16 cellular contexts compared by ENCODE assay signal in the genomic region with DNA sequence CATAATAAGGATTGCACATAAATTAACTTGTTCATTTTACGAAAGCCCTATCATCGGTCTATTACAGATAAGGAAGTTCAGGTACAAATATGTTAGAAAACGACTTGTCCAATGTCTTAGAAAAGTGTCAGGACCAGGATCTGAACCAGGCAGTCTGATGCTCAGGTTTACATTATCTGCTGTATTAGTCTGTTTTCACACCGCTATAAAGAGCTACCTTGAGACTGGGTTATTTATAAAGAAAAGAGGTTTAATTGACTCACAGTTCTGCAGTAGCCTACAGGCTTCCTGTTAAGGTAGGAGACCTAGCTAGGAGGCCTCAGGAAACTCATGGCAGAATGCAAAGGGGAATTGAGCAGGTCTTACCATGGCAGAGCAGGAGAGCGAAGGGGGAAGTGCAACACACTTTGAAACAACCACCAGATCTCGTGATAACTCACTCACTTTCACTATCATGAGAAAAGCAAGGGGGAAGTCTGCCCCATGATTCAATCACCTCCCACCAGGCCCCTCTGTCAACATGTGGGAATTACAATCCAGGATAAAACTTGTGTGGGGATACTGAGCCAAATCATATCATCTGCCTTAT. TPM values are rescaled to one million over a fixed set of nuclear protein-coding genes. Genes with fewer than 3 reads are reported as not detected.
A peak's percentile ranks its signal among the peaks of the same experiment; 100 is the strongest.
DNase-seq lines count a peak whose midpoint lies in the region; ATAC-seq, FAIRE-seq and TF ChIP-seq lines count a peak whose summit lies in the region.
"Had no signal": no experiment of that assay in that cellular context is flagged by ENCODE, and none has a peak within 500 bp of the region (broad histone marks: within the 10 kb centered on the region; RNA-seq: fewer than 3 reads in every experiment).

No MANE protein-coding gene starts in this region.

- H3K4me3 ChIP-seq in K562 (no peak overlapping the region), uterus (no peak overlapping the region)
- H3K4me3 ChIP-seq: psoas muscle had no signal

- 39% methylated on average over 6 of the region's 6 CpGs for WGBS in K562 (ENCODE audit: insufficient coverage, low coverage, missing lambda C conversion rate)

- BruUV-seq in K562 (replicated peaks; lab: Mats Ljungman, UMichigan), result no TSS peak

- no peaks in the 10 kb centered on the region for H3K27me3 Mint-ChIP-seq in mesothelial cell of epicardium (ENCODE audit: low read depth)
- H3K27me3 Mint-ChIP-seq in glutamatergic neuron (ENCODE audit: unreplicated experiment), result no peaks in the 10 kb centered on the region
- no peaks in the 10 kb centered on the region for H3K27me3 Mint-ChIP-seq in type B pancreatic cell

- DNase-seq in MV-4-11 (lab: John Stamatoyannopoulos, UW) (peak; percentile 72), K562 (ENCODE audit: extremely low read depth in 1 of 4, low spot score in 3 of 4) (no peak), mesothelial cell of epicardium (ENCODE audit: low spot score in 2 of 2, unreplicated experiment in 2 of 2) (no peak), uterus (no peak), glutamatergic neuron (no peak), type B pancreatic cell (ENCODE audit: extremely low spot score, unreplicated experiment) (no peak)
- DNase-seq: activated naive CD4-positive, alpha-beta T cell treated with anti-CD3 and anti-CD28 coated beads for 36 hours; brain microvascular endothelial cell; Calu3; effector CD4-positive, alpha-beta T cell; HFFc6; Karpas-422; NCI-H2107; psoas muscle had no signal

- H3K9me3 ChIP-seq in K562 (replicated peaks; ENCODE audit: control insufficient read depth, insufficient read depth, low read depth, low read length), result no peaks in the 10 kb centered on the region
- H3K9me3 ChIP-seq in uterus, result no peaks in the 10 kb centered on the region
- H3K9me3 ChIP-seq: psoas muscle had no signal

- POLR2A ChIA-PET in K562 (lab: Yijun Ruan, JAX), result no interaction called here

- TF ChIP-seq POLR2A in K562 (conservative IDR thresholded peaks at IDR 0.05) (no peak), uterus (IDR thresholded peaks at IDR 0.05) (no peak)

- FAIRE-seq in K562 (lab: Jason Lieb, UNC), result peak; percentile 42

- no peaks in the 10 kb centered on the region for H3K36me3 ChIP-seq in K562 (ENCODE audit: control insufficient read depth, insufficient read depth, low read length)
- H3K36me3 ChIP-seq in uterus, result no peaks in the 10 kb centered on the region
- H3K36me3 ChIP-seq: brain microvascular endothelial cell had no signal

- peak overlapping the region; percentile 47; the same call in 1 of the 2 replicates for H3K4me2 ChIP-seq in K562 (ENCODE audit: insufficient read depth, low read length)

- H2AFZ ChIP-seq in K562 (ENCODE audit: low read depth, low read length), result peak overlapping the region; percentile 93

- H3K27ac Mint-ChIP-seq in mesothelial cell of epicardium (no peak overlapping the region), glutamatergic neuron (ENCODE audit: unreplicated experiment) (no peak overlapping the region), type B pancreatic cell (no peak overlapping the region)
- H3K27ac Mint-ChIP-seq: activated naive CD4-positive, alpha-beta T cell treated with anti-CD3 and anti-CD28 coated beads for 36 hours; HFFc6 had no signal

- no peaks in the 10 kb centered on the region for H3K79me2 ChIP-seq in K562 (ENCODE audit: control insufficient read depth, insufficient read depth, low read length)

- no peak for TF ChIP-seq EP300 in K562 (IDR thresholded peaks at IDR 0.05; ENCODE audit: low read length)

- H3K27me3 ChIP-seq in K562 (ENCODE audit: control insufficient read depth in 2 of 2, insufficient read depth in 2 of 2, low read length in 2 of 2) (no peaks in the 10 kb centered on the region), uterus (no peaks in the 10 kb centered on the region)
- H3K27me3 ChIP-seq: brain microvascular endothelial cell had no signal

- CTCF ChIA-PET in K562 (lab: Yijun Ruan, JAX; ENCODE audit: low intra/inter-chr PET ratio), result no interaction called here

- TF ChIP-seq CTCF in K562 (IDR thresholded peaks at IDR 0.05 in 2 of 3, conservative IDR thresholded peaks at IDR 0.05 in 1 of 3; ENCODE audit: insufficient read depth in 2 of 3, low read depth in 1 of 3, low read length in 3 of 3) (no peak), mesothelial cell of epicardium (IDR thresholded peaks at IDR 0.05; ENCODE audit: unreplicated experiment) (no peak), uterus (IDR thresholded peaks at IDR 0.05) (no peak), glutamatergic neuron (IDR thresholded peaks at IDR 0.05; ENCODE audit: partially characterized antibody, unreplicated experiment) (no peak), type B pancreatic cell (conservative IDR thresholded peaks at IDR 0.05) (no peak)

- no peak overlapping the region for H3K27ac ChIP-seq in K562 (ENCODE audit: extremely low read depth, low read depth, low read length)
- H3K27ac ChIP-seq in uterus, result no peak overlapping the region
- H3K27ac ChIP-seq: brain microvascular endothelial cell, psoas muscle had no signal

- peak; percentile 50 for ATAC-seq in GM18508 (IDR thresholded peaks at IDR 0.05; ENCODE audit: insufficient read depth, unreplicated experiment)
- ATAC-seq in HG02610 (IDR thresholded peaks at IDR 0.05; ENCODE audit: unreplicated experiment), result peak; percentile 53
- peak; percentile 80 for ATAC-seq in K562
- ATAC-seq: psoas muscle had no signal

- H3K9me3 Mint-ChIP-seq in mesothelial cell of epicardium (peaks cover 9% of the 10 kb centered on the region), glutamatergic neuron (ENCODE audit: unreplicated experiment) (no peaks in the 10 kb centered on the region), type B pancreatic cell (no peaks in the 10 kb centered on the region)
- H3K9me3 Mint-ChIP-seq: activated naive CD4-positive, alpha-beta T cell treated with anti-CD3 and anti-CD28 coated beads for 36 hours; HFFc6 had no signal

- intact Hi-C loops in K562 (cut with micrococcal nuclease) (no loop called here), uterus (cut with DNase I; ENCODE audit: low total_unique reads) (no loop called here)

- H3K4me1 Mint-ChIP-seq in mesothelial cell of epicardium (peaks cover 13% of the 10 kb centered on the region), glutamatergic neuron (ENCODE audit: low read depth, unreplicated experiment) (no peaks in the 10 kb centered on the region), type B pancreatic cell (ENCODE audit: unreplicated experiment) (peaks cover 6% of the 10 kb centered on the region)

- no peaks in the 10 kb centered on the region for H4K20me1 ChIP-seq in K562 (replicated peaks; ENCODE audit: control insufficient read depth, insufficient read depth, low read length)

- TF ChIP-seq RAD21 in K562 (CRISPR knock-in tag; conservative IDR thresholded peaks at IDR 0.05 in 1 of 2, IDR thresholded peaks at IDR 0.05 in 1 of 2), result no peak

- H3K36me3 Mint-ChIP-seq in mesothelial cell of epicardium (no peaks in the 10 kb centered on the region), glutamatergic neuron (ENCODE audit: unreplicated experiment) (no peaks in the 10 kb centered on the region), type B pancreatic cell (no peaks in the 10 kb centered on the region)

- H3K4me1 ChIP-seq in K562 (replicated peaks in 1 of 2; ENCODE audit: control insufficient read depth in 2 of 2, insufficient read depth in 2 of 2, low read length in 2 of 2), result peaks cover 4 to 6% of the 10 kb centered on the region in 2 experiments; a peak in 3 of 5 replicates
- no peaks in the 10 kb centered on the region for H3K4me1 ChIP-seq in uterus
- H3K4me1 ChIP-seq: psoas muscle had no signal

- no peak overlapping the region for H3K4me3 Mint-ChIP-seq in mesothelial cell of epicardium
- no peak overlapping the region for H3K4me3 Mint-ChIP-seq in glutamatergic neuron (ENCODE audit: unreplicated experiment)
- no peak overlapping the region for H3K4me3 Mint-ChIP-seq in type B pancreatic cell
- H3K4me3 Mint-ChIP-seq: activated naive CD4-positive, alpha-beta T cell treated with anti-CD3 and anti-CD28 coated beads for 36 hours; HFFc6 had no signal

- H3K9me1 ChIP-seq in K562 (ENCODE audit: control insufficient read depth, insufficient read depth, low read length), result no peaks in the 10 kb centered on the region

- peak overlapping the region; percentile 14 to 21; a peak in 2 of 4 replicates for H3K9ac ChIP-seq in K562 (ENCODE audit: insufficient read depth in 1 of 2, low read depth in 2 of 2, low read length in 2 of 2)

- in situ Hi-C loops in K562 (cut with MboI), result no loop called here

TF ChIP-seq in K562, 482 proteins besides CTCF, POLR2A, EP300 and RAD21 (continues in another document):
- TF ChIP-seq KLF16 (IDR thresholded peaks at IDR 0.05) (no peak), JUNB (CRISPR knock-in tag; conservative IDR thresholded peaks at IDR 0.05) (no peak), TGIF2 (CRISPR knock-in tag; IDR thresholded peaks at IDR 0.05) (no peak)

RNA-seq across cellular contexts. Expression of a gene that starts 45.8 kb away (rescaled TPM):
- 19.0 and 64.7 TPM in 2 replicates for total RNA-seq in K562 (2011; cell fraction: chromatin; rRNA removed; ENCODE audit: low replicate concordance)
- total RNA-seq in K562 (2011; cell fraction: nucleolus; rRNA removed), result 22.7 and 26.3 TPM in 2 replicates
- 35.1 and 43.4 TPM in 2 replicates for total RNA-seq in K562 (2011; cell fraction: nucleoplasm; rRNA removed)
- total RNA-seq in K562 (2014; rRNA removed) (39.4 and 43.7 TPM in 2 replicates), K562 (2014; rRNA removed; fragmentation: Illumina TruSeq; extraction: Trizol) (31.9 and 36.8 TPM in 2 replicates), K562 (2015; rRNA removed; fragmentation: Illumina TruSeq; extraction: Trizol) (36.0 TPM in 2 replicates), K562 (2021) (27.0 and 29.2 TPM in 2 replicates), mesothelial cell of epicardium (88.0 to 93.7 TPM (median 90.7 TPM) in 3 replicates), uterus (10 to 100 TPM; 21.0 to 85.1 (median 29.7) TPM), glutamatergic neuron (ENCODE audit: unreplicated experiment) (31.7 TPM), type B pancreatic cell (ENCODE audit: low replicate concordance) (29.9 and 36.6 TPM in 2 replicates)
- polyA plus RNA-seq in K562 (2011; rRNA removed) (9.3 and 12.8 TPM in 2 replicates), K562 (2014; fragmentation: Illumina TruSeq; extraction: Trizol) (32.6 and 37.5 TPM in 2 replicates), K562 (2014; fragmentation: Nextera tagmentation; extraction: Ambion mirVana) (10 to 100 TPM; 11.3 to 12.0 TPM), K562 (2014; rRNA removed) (20.5 and 31.0 TPM in 2 replicates)
- polyA plus RNA-seq in K562 (2011; cell fraction: cytosol; rRNA removed), result 7.7 and 9.2 TPM in 2 replicates
- 16.0 and 16.9 TPM in 2 replicates for polyA plus RNA-seq in K562 (2011; cell fraction: nucleus; rRNA removed)
- polyA plus RNA-seq in K562 (2012), result 29.7 TPM in 2 replicates
- 41.7 and 56.2 TPM in 2 replicates for polyA minus RNA-seq in K562 (2011; rRNA and poly(A)+ RNA removed)
- polyA minus RNA-seq in K562 (2011; cell fraction: cytosol; rRNA and poly(A)+ RNA removed), result 17.6 and 25.5 TPM in 2 replicates
- polyA minus RNA-seq in K562 (2011; cell fraction: nucleus; rRNA and poly(A)+ RNA removed), result 21.0 and 36.3 TPM in 2 replicates
